8 cellular contexts compared by ENCODE assay signal in genomic region chr21:37220433-37220980, GRCh38. TPM values are rescaled to one million over a fixed set of nuclear protein-coding genes. Genes with fewer than 3 reads are reported as not detected.
DNase-seq lines count a peak whose midpoint lies in the region; ATAC-seq and TF ChIP-seq lines count a peak whose summit lies in the region.

No MANE protein-coding gene starts in this region.

- H3K36me3 Mint-ChIP-seq in activated naive CD4-positive, alpha-beta T cell treated with anti-CD3 and anti-CD28 coated beads, Interleukin-2, amount 10 ng/mL, durations not matched to agents 7 days and 5 days, result peaks cover 34% of the 10 kb centered on the region

- peak; percentile 35; the same call in 1 of the 2 replicates for TF ChIP-seq CTCF in BJ (IDR thresholded peaks at IDR 0.05; ENCODE audit: insufficient read depth, low read depth, low read length)

- intact Hi-C loops in head of caudate nucleus (cut with DNase I), result loop anchor here (2.0 kb wide), 1 partner anchor 46 kb away; the partner anchor contains the start of gene VPS26C

- CTCF ChIA-PET in BJ (lab: Yijun Ruan, JAX), result interaction anchor here (0.5 to 2.0 kb wide), 5 partner anchors 12 to 1579 kb away, joined by 3 to 8 read pairs (median 5); no protein-coding TSS in a partner anchor
- CTCF ChIA-PET in activated naive CD4-positive, alpha-beta T cell treated with anti-CD3 and anti-CD28 coated beads, Interleukin-2, amount 10 ng/mL, durations not matched to agents 7 days and 5 days (lab: Charles Lee), result interaction anchor here (0.9 to 1.4 kb wide), 5 partner anchors 10 to 148 kb away, joined by 3 to 5 read pairs (median 4); no protein-coding TSS in a partner anchor

- H3K4me1 Mint-ChIP-seq in activated naive CD4-positive, alpha-beta T cell treated with anti-CD3 and anti-CD28 coated beads, Interleukin-2, amount 10 ng/mL, durations not matched to agents 7 days and 5 days, result peaks cover 60% of the 10 kb centered on the region

- H3K27me3 ChIP-seq in BJ (ENCODE audit: control insufficient read depth, insufficient read depth, low read length), result no peaks in the 10 kb centered on the region

- ATAC-seq in GM18867 (IDR thresholded peaks at IDR 0.05; ENCODE audit: unreplicated experiment) (peak; percentile 38), HG03060 (IDR thresholded peaks at IDR 0.05; ENCODE audit: low read depth, unreplicated experiment) (peak; percentile 17)

- peaks cover 10% of the 10 kb centered on the region for H3K36me3 ChIP-seq in BJ (ENCODE audit: control insufficient read depth, insufficient read depth, low read length)

- H3K4me3 ChIP-seq in BJ (ENCODE audit: low read depth, low read length), result peak overlapping the region; percentile 59

- H3K4me3 Mint-ChIP-seq in activated naive CD4-positive, alpha-beta T cell treated with anti-CD3 and anti-CD28 coated beads, Interleukin-2, amount 10 ng/mL, durations not matched to agents 7 days and 5 days, result peak overlapping the region; percentile 87

- no peaks in the 10 kb centered on the region for H3K9me3 Mint-ChIP-seq in activated naive CD4-positive, alpha-beta T cell treated with anti-CD3 and anti-CD28 coated beads, Interleukin-2, amount 10 ng/mL, durations not matched to agents 7 days and 5 days

- no peaks in the 10 kb centered on the region for H3K27me3 Mint-ChIP-seq in activated naive CD4-positive, alpha-beta T cell treated with anti-CD3 and anti-CD28 coated beads, Interleukin-2, amount 10 ng/mL, durations not matched to agents 7 days and 5 days

- peak overlapping the region; percentile 92 for H3K27ac Mint-ChIP-seq in activated naive CD4-positive, alpha-beta T cell treated with anti-CD3 and anti-CD28 coated beads, Interleukin-2, amount 10 ng/mL, durations not matched to agents 7 days and 5 days

- no peak for DNase-seq in BJ (ENCODE audit: low read depth)
- DNase-seq in NCI-H82 (lab: John Stamatoyannopoulos, UW), result peak; percentile 77
- DNase-seq in activated naive CD4-positive, alpha-beta T cell treated with anti-CD3 and anti-CD28 coated beads, Interleukin-2, amount 10 ng/mL, durations not matched to agents 7 days and 5 days, result peak; percentile 60
- DNase-seq in head of caudate nucleus, result peak in 31 of 42 donors; percentile 19 to 67 (median 39)
- DNase-seq in pons (ENCODE audit: low spot score), result peak; percentile 36
- DNase-seq in epidermal melanocyte (ENCODE audit: insufficient read length, low spot score), result no peak

- POLR2A ChIA-PET in BJ (lab: Charles Lee), result no interaction called here

RNA-seq across cellular contexts. Expression of gene VPS26C, which starts 46.6 kb away (rescaled TPM):
- 63.3 and 64.5 TPM in 2 replicates for polyA plus RNA-seq in BJ (2011; rRNA removed)
- 38.7 and 41.6 TPM in 2 replicates for polyA minus RNA-seq in BJ (2011; rRNA and poly(A)+ RNA removed)

Comparison
In these comparisons a context has a peak if more than half of its experiments do, and no peak if none do; other contexts are left out.
1. DNase-seq: peak in NCI-H82 (single experiment), activated naive CD4-positive, alpha-beta T cell treated with anti-CD3 and anti-CD28 coated beads, Interleukin-2, amount 10 ng/mL, durations not matched to agents 7 days and 5 days (single experiment), head of caudate nucleus (31 of 42) and pons (single experiment); none in BJ (single experiment) and epidermal melanocyte (single experiment).